In genomic region chr12:45727301-45727993, GRCh38 we compare ENCODE assay signal across 1 cellular context.
TF ChIP-seq lines count a peak whose summit lies in the region.

No MANE protein-coding gene starts in this region.

TF ChIP-seq in HepG2, 621 proteins besides CTCF, POLR2A, EP300 and RAD21 (continued from another document and continues in another):
- peak in 1 of 2 experiments; percentile 4; a peak in 1 of 4 replicates for TF ChIP-seq ATF4 (CRISPR knock-in tag; IDR thresholded peaks at IDR 0.05)
- TF ChIP-seq ZMYM3 (CRISPR knock-in tag; IDR thresholded peaks at IDR 0.05), result no peak; the same call in 1 of the 2 replicates
- TF ChIP-seq PBX3 (CRISPR knock-in tag; IDR thresholded peaks at IDR 0.05; ENCODE audit: borderline replicate concordance), result no peak
- TF ChIP-seq HMGXB4 (CRISPR knock-in tag; IDR thresholded peaks at IDR 0.05; ENCODE audit: borderline replicate concordance in 1 of 2, low read depth in 1 of 2), result peak; percentile 61 to 66; a peak in 2 of 4 replicates
- TF ChIP-seq TIGD3 (CRISPR knock-in tag; IDR thresholded peaks at IDR 0.05; ENCODE audit: borderline replicate concordance), result no peak
- TF ChIP-seq ZFP62 (CRISPR knock-in tag; IDR thresholded peaks at IDR 0.05), result no peak
- TF ChIP-seq CSRNP1 (CRISPR knock-in tag; IDR thresholded peaks at IDR 0.05), result 0 out of 2 replicates have a peak, but pooled peaks have one; percentile 28
- TF ChIP-seq TCF7 (IDR thresholded peaks at IDR 0.05; ENCODE audit: low read depth), result no peak
- TF ChIP-seq ZNF407 (CRISPR knock-in tag; IDR thresholded peaks at IDR 0.05; ENCODE audit: not compliant biosample characterization), result no peak
- TF ChIP-seq MBNL3 (CRISPR knock-in tag; conservative IDR thresholded peaks at IDR 0.05), result no peak
- no peak for TF ChIP-seq ZNF468 (CRISPR knock-in tag; IDR thresholded peaks at IDR 0.05)
- TF ChIP-seq ZNF674 (CRISPR knock-in tag; IDR thresholded peaks at IDR 0.05; ENCODE audit: low read depth), result no peak
- no peak for TF ChIP-seq PLSCR1 (CRISPR knock-in tag; IDR thresholded peaks at IDR 0.05; ENCODE audit: borderline replicate concordance)
- TF ChIP-seq FOXK1 (CRISPR knock-in tag; IDR thresholded peaks at IDR 0.05; ENCODE audit: borderline replicate concordance, low read depth), result peak; percentile 76; the same call in 1 of the 2 replicates
- TF ChIP-seq HMGXB3 (CRISPR knock-in tag; IDR thresholded peaks at IDR 0.05; ENCODE audit: borderline replicate concordance), result 0 out of 2 replicates have a peak, but pooled peaks have one; percentile 20
- no peak for TF ChIP-seq PHB2 (IDR thresholded peaks at IDR 0.05; ENCODE audit: partially characterized antibody)
- no peak for TF ChIP-seq ZNF235 (CRISPR knock-in tag; IDR thresholded peaks at IDR 0.05; ENCODE audit: borderline replicate concordance)
- peak; percentile 75; the same call in 1 of the 2 replicates for TF ChIP-seq ZHX1 (CRISPR knock-in tag; IDR thresholded peaks at IDR 0.05; ENCODE audit: low read depth)
- no peak for TF ChIP-seq ZNF569 (CRISPR knock-in tag; IDR thresholded peaks at IDR 0.05; ENCODE audit: borderline replicate concordance)
- TF ChIP-seq ZNF839 (CRISPR knock-in tag; IDR thresholded peaks at IDR 0.05; ENCODE audit: borderline replicate concordance), result no peak
- peak; percentile 44 for TF ChIP-seq POLR2AphosphoS5 (IDR thresholded peaks at IDR 0.05; ENCODE audit: low read depth, low read length)
- no peak for TF ChIP-seq ATF5 (CRISPR knock-in tag; IDR thresholded peaks at IDR 0.05; ENCODE audit: low read depth)
- TF ChIP-seq ZEB1 (IDR thresholded peaks at IDR 0.05; ENCODE audit: insufficient replicate concordance, low read depth), result no peak
- 0 out of 2 replicates have a peak, but pooled peaks have one; percentile 55 for TF ChIP-seq ZFP82 (CRISPR knock-in tag; IDR thresholded peaks at IDR 0.05; ENCODE audit: borderline replicate concordance)
- peak; percentile 17; the same call in 1 of the 2 replicates for TF ChIP-seq PITX1 (CRISPR knock-in tag; IDR thresholded peaks at IDR 0.05)
- TF ChIP-seq ZBTB20 (CRISPR knock-in tag; IDR thresholded peaks at IDR 0.05; ENCODE audit: borderline replicate concordance, low read depth), result no peak; the same call in 1 of the 2 replicates
- TF ChIP-seq U2AF1 (optimal IDR thresholded peaks at IDR 0.05; ENCODE audit: low read depth, low read length), result no peak
- peak; percentile 77 for TF ChIP-seq KLF6 (CRISPR knock-in tag; IDR thresholded peaks at IDR 0.05)
